13 cellular contexts compared by ENCODE assay signal in the genomic region with DNA sequence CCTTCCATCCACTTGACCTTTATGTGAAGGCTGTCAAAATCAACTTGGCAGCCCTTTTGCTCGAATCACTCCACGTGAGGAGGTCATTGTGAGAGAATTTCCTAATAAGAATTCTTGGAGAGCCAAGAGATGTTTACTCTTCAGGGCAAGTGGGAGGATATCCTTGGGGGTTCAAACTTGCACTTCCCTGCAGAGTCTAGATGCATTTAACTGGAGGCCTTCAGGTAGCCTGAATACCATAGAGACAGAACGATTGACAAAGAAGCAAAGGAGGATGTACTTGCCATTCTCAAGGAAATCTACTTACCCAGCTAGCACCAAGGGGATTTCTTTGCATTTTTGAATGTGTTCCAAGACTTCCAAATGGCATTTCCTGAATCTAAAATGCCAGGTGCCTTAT.
DNase-seq lines count a peak whose midpoint lies in the region; ATAC-seq and TF ChIP-seq lines count a peak whose summit lies in the region.
"Had no signal": no experiment of that assay in that cellular context is flagged by ENCODE, and none has a peak within 500 bp of the region (broad histone marks: within the 10 kb centered on the region; RNA-seq: fewer than 3 reads in every experiment).

No MANE protein-coding gene starts in this region.

- H3K4me3 ChIP-seq in HEK293 (ENCODE audit: low read depth, low read length) (no peak overlapping the region), foreskin fibroblast (ENCODE audit: low read depth in 1 of 2, low read length in 2 of 2) (no peak overlapping the region), thoracic aorta (peak overlapping the region; percentile 55)

- POLR2A ChIA-PET in HEK293 (lab: Yijun Ruan, JAX) = no interaction called here

- peak; percentile 14 for DNase-seq in SK-MEL-5 (ENCODE audit: low read depth, low spot score)
- DNase-seq in foreskin fibroblast = peak; percentile 9 to 36
- DNase-seq in thoracic aorta (ENCODE audit: low spot score) = no peak
- DNase-seq in NCI-H82 treated with DMSO at 0.1 percent for 48 hours (lab: John Stamatoyannopoulos, UW; ENCODE audit: unreplicated experiment) = no peak
- no peak for DNase-seq in OCI-M2 (lab: John Stamatoyannopoulos, UW; ENCODE audit: unreplicated experiment)
- DNase-seq in activated CD8-positive, alpha-beta memory T cell treated with anti-CD3 and anti-CD28 coated beads, Interleukin-2, amount 50 U/mL, for 48 hours = no peak
- DNase-seq: CD4-positive, alpha-beta memory T cell; DMS79 treated with DMSO at 0.1 percent for 48 hours; GDM1; KBM-7; NCI-H1092; NCI-H510A had no signal

- no peaks in the 10 kb centered on the region for H3K27me3 ChIP-seq in thoracic aorta (replicated peaks; ENCODE audit: insufficient read depth)

- no peaks in the 10 kb centered on the region for H3K36me3 ChIP-seq in HEK293 (ENCODE audit: control insufficient read depth in 2 of 2, insufficient read depth in 1 of 2, low read length in 2 of 2)
- H3K36me3 ChIP-seq in thoracic aorta = no peaks in the 10 kb centered on the region

- H3K9me3 ChIP-seq in HEK293 (ENCODE audit: control insufficient read depth, insufficient read depth, low read depth, low read length) (no peaks in the 10 kb centered on the region), thoracic aorta (no peaks in the 10 kb centered on the region)

- H3K4me1 ChIP-seq in HEK293 (ENCODE audit: control insufficient read depth, insufficient read depth, low read length) (peaks cover 26% of the 10 kb centered on the region), thoracic aorta (ENCODE audit: control insufficient read depth in 1 of 2, low read depth in 2 of 2) (peaks cover 0 to 6% of the 10 kb centered on the region in 2 donors)

- CTCF ChIA-PET in HEK293 (lab: Yijun Ruan, JAX) = no interaction called here

- TF ChIP-seq CTCF in HEK293 (tag by site-specific recombination; IDR thresholded peaks at IDR 0.05) (no peak), foreskin fibroblast (IDR thresholded peaks at IDR 0.05; ENCODE audit: low read depth, low read length) (no peak), thoracic aorta (IDR thresholded peaks at IDR 0.05) (no peak)

- no peak for ATAC-seq in thoracic aorta (ENCODE audit: insufficient number of reproducible peaks, low FRiP score, low read depth)

- in situ Hi-C loops in SK-MEL-5 (cut with HindIII; ENCODE audit: low pct_unique_long_range_greater_than_20kb, low sequenced_read_pairs) = no loop called here

- H3K27ac ChIP-seq in HEK293 (ENCODE audit: extremely low read depth, low read depth, low read length) = peak overlapping the region; percentile 5; the same call in 1 of the 2 replicates
- no peak overlapping the region for H3K27ac ChIP-seq in thoracic aorta

TF ChIP-seq in HEK293, 187 proteins besides CTCF, POLR2A, EP300 and RAD21:
- TF ChIP-seq ZFHX2 (tag by site-specific recombination; conservative IDR thresholded peaks at IDR 0.05) (no peak), KLF1 (tag by site-specific recombination; IDR thresholded peaks at IDR 0.05) (no peak), ZNF24 (tag by site-specific recombination; IDR thresholded peaks at IDR 0.05) (no peak), ZNF266 (tag by site-specific recombination; IDR thresholded peaks at IDR 0.05; ENCODE audit: low read depth) (no peak), ZNF664 (tag by site-specific recombination; IDR thresholded peaks at IDR 0.05) (no peak), OSR2 (tag by site-specific recombination; IDR thresholded peaks at IDR 0.05) (no peak), ZSCAN16 (tag by site-specific recombination; IDR thresholded peaks at IDR 0.05) (no peak), ZNF292 (tag by site-specific recombination; IDR thresholded peaks at IDR 0.05; ENCODE audit: borderline replicate concordance, low read depth) (no peak)
- TF ChIP-seq, protein P1, sequence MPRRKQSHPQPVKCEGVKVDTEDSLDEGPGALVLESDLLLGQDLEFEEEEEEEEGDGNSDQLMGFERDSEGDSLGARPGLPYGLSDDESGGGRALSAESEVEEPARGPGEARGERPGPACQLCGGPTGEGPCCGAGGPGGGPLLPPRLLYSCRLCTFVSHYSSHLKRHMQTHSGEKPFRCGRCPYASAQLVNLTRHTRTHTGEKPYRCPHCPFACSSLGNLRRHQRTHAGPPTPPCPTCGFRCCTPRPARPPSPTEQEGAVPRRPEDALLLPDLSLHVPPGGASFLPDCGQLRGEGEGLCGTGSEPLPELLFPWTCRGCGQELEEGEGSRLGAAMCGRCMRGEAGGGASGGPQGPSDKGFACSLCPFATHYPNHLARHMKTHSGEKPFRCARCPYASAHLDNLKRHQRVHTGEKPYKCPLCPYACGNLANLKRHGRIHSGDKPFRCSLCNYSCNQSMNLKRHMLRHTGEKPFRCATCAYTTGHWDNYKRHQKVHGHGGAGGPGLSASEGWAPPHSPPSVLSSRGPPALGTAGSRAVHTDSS (tag by site-specific recombination; IDR thresholded peaks at IDR 0.05) = no peak
- TF ChIP-seq, protein P2, sequence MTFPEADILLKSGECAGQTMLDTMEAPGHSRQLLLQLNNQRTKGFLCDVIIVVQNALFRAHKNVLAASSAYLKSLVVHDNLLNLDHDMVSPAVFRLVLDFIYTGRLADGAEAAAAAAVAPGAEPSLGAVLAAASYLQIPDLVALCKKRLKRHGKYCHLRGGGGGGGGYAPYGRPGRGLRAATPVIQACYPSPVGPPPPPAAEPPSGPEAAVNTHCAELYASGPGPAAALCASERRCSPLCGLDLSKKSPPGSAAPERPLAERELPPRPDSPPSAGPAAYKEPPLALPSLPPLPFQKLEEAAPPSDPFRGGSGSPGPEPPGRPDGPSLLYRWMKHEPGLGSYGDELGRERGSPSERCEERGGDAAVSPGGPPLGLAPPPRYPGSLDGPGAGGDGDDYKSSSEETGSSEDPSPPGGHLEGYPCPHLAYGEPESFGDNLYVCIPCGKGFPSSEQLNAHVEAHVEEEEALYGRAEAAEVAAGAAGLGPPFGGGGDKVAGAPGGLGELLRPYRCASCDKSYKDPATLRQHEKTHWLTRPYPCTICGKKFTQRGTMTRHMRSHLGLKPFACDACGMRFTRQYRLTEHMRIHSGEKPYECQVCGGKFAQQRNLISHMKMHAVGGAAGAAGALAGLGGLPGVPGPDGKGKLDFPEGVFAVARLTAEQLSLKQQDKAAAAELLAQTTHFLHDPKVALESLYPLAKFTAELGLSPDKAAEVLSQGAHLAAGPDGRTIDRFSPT (tag by site-specific recombination; IDR thresholded peaks at IDR 0.05) = no peak

Comparison
In these comparisons a context has a peak if more than half of its experiments do, and no peak if none do; other contexts are left out.
1. DNase-seq: peak in SK-MEL-5 (single experiment) and foreskin fibroblast (2 of 2); none in thoracic aorta (single experiment), NCI-H82 treated with DMSO at 0.1 percent for 48 hours (single experiment), OCI-M2 (single experiment) and activated CD8-positive, alpha-beta memory T cell treated with anti-CD3 and anti-CD28 coated beads, Interleukin-2, amount 50 U/mL, for 48 hours (single experiment).